ENCODE assay signal across 9 cellular contexts in genomic region chr3:47664519-47664918, GRCh38.
DNase-seq lines count a peak whose midpoint lies in the region; ATAC-seq and TF ChIP-seq lines count a peak whose summit lies in the region.
"Had no signal": no experiment of that assay in that cellular context is flagged by ENCODE, and none has a peak within 500 bp of the region (broad histone marks: within the 10 kb centered on the region; RNA-seq: fewer than 3 reads in every experiment).

No MANE protein-coding gene starts in this region.

- POLR2A ChIA-PET in activated CD4-positive, alpha-beta memory T cell treated with anti-CD3 and anti-CD28 coated beads for 36 hours (lab: Charles Lee), result no interaction called here

- H3K4me3 ChIP-seq in HFF-Myc (replicated peaks; ENCODE audit: low read depth, low read length), result no peak overlapping the region

- H3K36me3 Mint-ChIP-seq in Calu3 (ENCODE audit: insufficient read depth, unreplicated experiment), result peaks cover 16% of the 10 kb centered on the region
- H3K36me3 Mint-ChIP-seq in activated CD4-positive, alpha-beta memory T cell treated with anti-CD3 and anti-CD28 coated beads for 36 hours, result peaks cover 11% of the 10 kb centered on the region

- DNase-seq in Calu3 (no peak), HFF-Myc (ENCODE audit: extremely low read depth, low read depth) (no peak), kidney tubule cell (ENCODE audit: low spot score) (peak; percentile 12)
- no peak for DNase-seq in activated CD4-positive, alpha-beta memory T cell treated with anti-CD3 and anti-CD28 coated beads for 36 hours

- TF ChIP-seq CTCF in Calu3 (IDR thresholded peaks at IDR 0.05; ENCODE audit: unreplicated experiment) (peak; percentile 15), HFF-Myc (IDR thresholded peaks at IDR 0.05; ENCODE audit: low read depth, low read length, missing control alignments) (peak; percentile 23), VCaP (conservative IDR thresholded peaks at IDR 0.05) (0 out of 2 replicates have a peak, but pooled peaks have one; percentile 31)

- no peak overlapping the region for H3K4me3 Mint-ChIP-seq in Calu3 (ENCODE audit: low read depth, unreplicated experiment)
- no peak overlapping the region for H3K4me3 Mint-ChIP-seq in activated CD4-positive, alpha-beta memory T cell treated with anti-CD3 and anti-CD28 coated beads for 36 hours

- no peak overlapping the region for H3K27ac Mint-ChIP-seq in Calu3 (ENCODE audit: unreplicated experiment)
- no peak overlapping the region for H3K27ac Mint-ChIP-seq in activated CD4-positive, alpha-beta memory T cell treated with anti-CD3 and anti-CD28 coated beads for 36 hours

- no TSS peak for BruUV-seq in Calu3 (replicated peaks; lab: Mats Ljungman, UMichigan)

- ATAC-seq in HG02642 (IDR thresholded peaks at IDR 0.05; ENCODE audit: poor library complexity, unreplicated experiment) (no peak), GM18519 (IDR thresholded peaks at IDR 0.05; ENCODE audit: low FRiP score, unreplicated experiment) (no peak), GM21528 (IDR thresholded peaks at IDR 0.05; ENCODE audit: low FRiP score, unreplicated experiment) (no peak)

- CTCF ChIA-PET in Calu3 (lab: Charles Lee), result no interaction called here
- CTCF ChIA-PET in activated CD4-positive, alpha-beta memory T cell treated with anti-CD3 and anti-CD28 coated beads for 36 hours (lab: Charles Lee), result interaction anchor here (0.9 kb wide), 1 partner anchor 20 kb away, joined by 3 read pairs; no protein-coding TSS in a partner anchor

- H3K27me3 Mint-ChIP-seq in Calu3 (ENCODE audit: unreplicated experiment), result no peaks in the 10 kb centered on the region
- no peaks in the 10 kb centered on the region for H3K27me3 Mint-ChIP-seq in activated CD4-positive, alpha-beta memory T cell treated with anti-CD3 and anti-CD28 coated beads for 36 hours

- H3K27ac ChIP-seq in VCaP, result no peak overlapping the region

- no peaks in the 10 kb centered on the region for H3K4me1 Mint-ChIP-seq in Calu3 (ENCODE audit: low read depth, unreplicated experiment)
- H3K4me1 Mint-ChIP-seq in activated CD4-positive, alpha-beta memory T cell treated with anti-CD3 and anti-CD28 coated beads for 36 hours (ENCODE audit: low read depth), result peaks cover 4% of the 10 kb centered on the region

- no peaks in the 10 kb centered on the region for H3K9me3 Mint-ChIP-seq in Calu3 (ENCODE audit: low read depth, unreplicated experiment)
- H3K9me3 Mint-ChIP-seq in activated CD4-positive, alpha-beta memory T cell treated with anti-CD3 and anti-CD28 coated beads for 36 hours, result peaks cover 1% of the 10 kb centered on the region
- H3K9me3 Mint-ChIP-seq: activated naive CD4-positive, alpha-beta T cell treated with anti-CD3 and anti-CD28 coated beads, Interleukin-2, amount 50 U/mL, for 72 hours had no signal

- intact Hi-C loops in Calu3 (cut with micrococcal nuclease; ENCODE audit: unreplicated experiment), result no loop called here
- intact Hi-C loops in activated CD4-positive, alpha-beta memory T cell treated with anti-CD3 and anti-CD28 coated beads for 36 hours (cut with micrococcal nuclease), result no loop called here
